Comparison of ENCODE assay signal across 19 cellular contexts in genomic region chr9:130371196-130371966, GRCh38.
DNase-seq lines count a peak whose midpoint lies in the region; ATAC-seq, FAIRE-seq and TF ChIP-seq lines count a peak whose summit lies in the region.
"Had no signal": no experiment of that assay in that cellular context is flagged by ENCODE, and none has a peak within 500 bp of the region (broad histone marks: within the 10 kb centered on the region; RNA-seq: fewer than 3 reads in every experiment).

No MANE protein-coding gene starts in this region.

- H2BK5ac ChIP-seq in H1 (ENCODE audit: low read depth, low read length): no peak overlapping the region

- H4K5ac ChIP-seq in H1 (ENCODE audit: insufficient read length, low read depth, low read length): no peak overlapping the region

- H2BK12ac ChIP-seq in H1 (ENCODE audit: low read depth, low read length): no peak overlapping the region

- no peaks in the 10 kb centered on the region for H3K9me3 ChIP-seq in H1 (ENCODE audit: insufficient read depth in 2 of 2, low read depth in 1 of 2, low read length in 1 of 2)
- H3K9me3 ChIP-seq in osteoblast (ENCODE audit: low read depth, low read length): no peaks in the 10 kb centered on the region
- H3K9me3 ChIP-seq: SJCRH30 had no signal

- H2AK5ac ChIP-seq in H1 (ENCODE audit: low read depth, low read length): no peak overlapping the region

- H3K79me2 ChIP-seq in H1 (ENCODE audit: control insufficient read depth in 1 of 2, insufficient read depth in 2 of 2, low read length in 2 of 2) (no peaks in the 10 kb centered on the region), osteoblast (ENCODE audit: insufficient read depth, low read length) (no peaks in the 10 kb centered on the region)

- H3K4me2 ChIP-seq in H1 (ENCODE audit: insufficient read depth in 1 of 2, low read depth in 2 of 2, low read length in 2 of 2) (no peak overlapping the region), osteoblast (ENCODE audit: insufficient read depth, low read length) (no peak overlapping the region)
- H3K4me2 ChIP-seq: BLaER1, PC-9 had no signal

- H2BK120ac ChIP-seq in H1 (replicated peaks; ENCODE audit: low read depth, low read length): no peak overlapping the region

- DNase-seq in ELF-1 (ENCODE audit: low read depth, low spot score) (peak; percentile 21), amniotic epithelial cell (ENCODE audit: low read depth) (peak; percentile 1), H1 (ENCODE audit: low read depth in 1 of 2, low spot score in 2 of 2) (no peak), Right ventricle myocardium superior (no peak), osteoblast (ENCODE audit: insufficient read length, low spot score, missing footprints) (no peak), H4 (ENCODE audit: low spot score) (no peak)
- DNase-seq: CD4-positive, alpha-beta memory T cell; DMS153; NCI-H1417; NCI-H187; NCI-H226; NCI-H524 treated with DMSO at 0.1 percent for 48 hours; SJCRH30 had no signal

- ATAC-seq in Right ventricle myocardium superior (ENCODE audit: poor library complexity) (no peak), GM19395 (IDR thresholded peaks at IDR 0.05; ENCODE audit: unreplicated experiment) (no peak)

- no peak overlapping the region for H3K4me3 ChIP-seq in H1 (ENCODE audit: extremely low read depth in 1 of 4, insufficient read depth in 2 of 4, low read depth in 3 of 4, low read length in 4 of 4)
- no peak overlapping the region for H3K4me3 ChIP-seq in osteoblast (ENCODE audit: insufficient read depth, low read length)
- H3K4me3 ChIP-seq: BLaER1, PC-9, SJCRH30 had no signal

- H4K91ac ChIP-seq in H1 (replicated peaks; ENCODE audit: insufficient read length, low read length): no peak overlapping the region

- H3K4me1 ChIP-seq in H1 (replicated peaks in 1 of 4; ENCODE audit: control insufficient read depth in 3 of 4, insufficient read depth in 4 of 4, low read length in 3 of 4) (peaks cover 0 to 3% (median 0%) of the 10 kb centered on the region in 4 experiments; a peak in 1 of 7 replicates), osteoblast (ENCODE audit: insufficient read depth, low read length) (no peaks in the 10 kb centered on the region)

- no peak overlapping the region for H3K56ac ChIP-seq in H1 (replicated peaks; ENCODE audit: insufficient read length, low read depth, low read length)

- no peak overlapping the region for H3K14ac ChIP-seq in H1 (ENCODE audit: insufficient read length)

- TF ChIP-seq CTCF in H1 (IDR thresholded peaks at IDR 0.05; ENCODE audit: control extremely low read depth in 1 of 3, insufficient read depth in 1 of 3, low read depth in 1 of 3, low read length in 3 of 3) (no peak), osteoblast (IDR thresholded peaks at IDR 0.05; ENCODE audit: extremely low read depth, low read depth, low read length) (no peak)

- no peak for TF ChIP-seq POLR2A in H1 (IDR thresholded peaks at IDR 0.05; ENCODE audit: control extremely low read depth in 1 of 2, low read depth in 2 of 2, low read length in 2 of 2)

- no peak overlapping the region for H3K27ac ChIP-seq in H1 (ENCODE audit: low read depth, low read length)
- no peak overlapping the region for H3K27ac ChIP-seq in osteoblast (ENCODE audit: low read depth, low read length)
- H3K27ac ChIP-seq: BLaER1, PC-9, RWPE1, SJCRH30 had no signal

- no peak overlapping the region for H3K9ac ChIP-seq in H1 (replicated peaks in 1 of 4; ENCODE audit: extremely low read depth in 1 of 4, low read depth in 3 of 4, low read length in 3 of 4)
- H3K9ac ChIP-seq: BLaER1 had no signal

- peak overlapping the region; percentile 12; the same call in 1 of the 2 replicates for H4K8ac ChIP-seq in H1 (ENCODE audit: extremely low read depth, insufficient read depth, low read length)

- CTCF ChIA-PET in H1 (lab: Charles Lee; ENCODE audit: partially characterized antibody): interaction anchor here (1.1 to 1.8 kb wide), 4 partner anchors 12 to 62 kb away, joined by 3 to 4 read pairs (median 4); no protein-coding TSS in a partner anchor

- POLR2A ChIA-PET in H1 (lab: Charles Lee; ENCODE audit: partially characterized antibody): interaction anchor here (0.6 to 1.1 kb wide), 2 partner anchors 11 to 16 kb away, joined by 3 read pairs; no protein-coding TSS in a partner anchor

- H2AFZ ChIP-seq in H1 (ENCODE audit: low read length) (no peak overlapping the region), osteoblast (ENCODE audit: low read length) (no peak overlapping the region)
- H2AFZ ChIP-seq: PC-9 had no signal

- H3K18ac ChIP-seq in H1 (ENCODE audit: extremely low read depth, low read length): no peak overlapping the region

- no peak overlapping the region for H3K4ac ChIP-seq in H1 (replicated peaks; ENCODE audit: insufficient read length, low read depth, low read length)

- intact Hi-C loops in Right ventricle myocardium superior (cut with DNase I): no loop called here

- no peak overlapping the region for H2BK20ac ChIP-seq in H1 (ENCODE audit: low read length)

- no peak overlapping the region for H2BK15ac ChIP-seq in H1 (ENCODE audit: low read length)

- no peak for FAIRE-seq in H1 (lab: Jason Lieb, UNC)
- FAIRE-seq: GM12892, H54 had no signal

- no peaks in the 10 kb centered on the region for H3K27me3 ChIP-seq in H1 (replicated peaks in 1 of 4; ENCODE audit: control insufficient read depth in 3 of 4, extremely low read depth in 1 of 4, insufficient read depth in 3 of 4, low read length in 3 of 4)
- peaks cover 4% of the 10 kb centered on the region for H3K27me3 ChIP-seq in osteoblast (ENCODE audit: insufficient read depth, low read length)
- H3K27me3 ChIP-seq: BLaER1, SJCRH30 had no signal

- H4K20me1 ChIP-seq in H1 (replicated peaks in 1 of 2; ENCODE audit: control insufficient read depth in 1 of 2, insufficient read depth in 2 of 2, low read length in 2 of 2) (peaks cover 0 to 3% of the 10 kb centered on the region in 2 experiments), osteoblast (ENCODE audit: insufficient read depth, low read length) (no peaks in the 10 kb centered on the region)
- H4K20me1 ChIP-seq: BLaER1 had no signal

- no peak for TF ChIP-seq RAD21 in H1 (IDR thresholded peaks at IDR 0.05 in 1 of 2, conservative IDR thresholded peaks at IDR 0.05 in 1 of 2; ENCODE audit: low read depth in 2 of 2, low read length in 2 of 2)

- H3K36me3 ChIP-seq in H1 (ENCODE audit: control insufficient read depth in 2 of 4, insufficient read depth in 4 of 4, low read length in 3 of 4): 0 out of 8 replicates have a peak, but pooled peaks cover 0 to 5% (median 0%) of the 10 kb centered on the region in 4 experiments
- no peaks in the 10 kb centered on the region for H3K36me3 ChIP-seq in osteoblast (ENCODE audit: insufficient read depth, low read length)
- H3K36me3 ChIP-seq: BLaER1, SJCRH30 had no signal

- no peak overlapping the region for H3K23ac ChIP-seq in H1 (ENCODE audit: insufficient read length)

- H3K79me1 ChIP-seq in H1 (ENCODE audit: low read depth, low read length): no peaks in the 10 kb centered on the region

- no peak for TF ChIP-seq EP300 in H1 (IDR thresholded peaks at IDR 0.05; ENCODE audit: borderline replicate concordance in 1 of 2, low read depth in 2 of 2, low read length in 2 of 2)

- 94% methylated on average over 3 of the region's 3 CpGs; no CpG with 5 or more reads in 1 of the 2 experiments for WGBS in H1 (ENCODE audit: extremely low coverage in 1 of 2, insufficient coverage in 1 of 2, insufficient read length in 1 of 2, insufficient replicate concordance in 2 of 2, low coverage in 1 of 2, low lambda C conversion rate in 2 of 2, missing lambda C conversion rate in 1 of 2), 2 experiments

- H3K23me2 ChIP-seq in H1 (ENCODE audit: low read depth, low read length): peaks cover 8% of the 10 kb centered on the region; the same call in 1 of the 2 replicates

TF ChIP-seq in H1, 55 proteins besides CTCF, POLR2A, EP300 and RAD21 (continues in another document):
- TF ChIP-seq POU5F1 (IDR thresholded peaks at IDR 0.05; ENCODE audit: low read depth, low read length) (no peak), KDM5A (IDR thresholded peaks at IDR 0.05; ENCODE audit: low read length) (no peak), CHD2 (IDR thresholded peaks at IDR 0.05; ENCODE audit: low read length) (no peak), HDAC6 (IDR thresholded peaks at IDR 0.05; ENCODE audit: low read depth, low read length) (no peak), BACH1 (IDR thresholded peaks at IDR 0.05; ENCODE audit: low read length) (no peak), SRF (IDR thresholded peaks at IDR 0.05; ENCODE audit: low read depth, low read length) (no peak), CHD1 (IDR thresholded peaks at IDR 0.05; ENCODE audit: low read depth, low read length) (no peak), CEBPB (IDR thresholded peaks at IDR 0.05; ENCODE audit: low read depth, low read length) (no peak), GABPA (IDR thresholded peaks at IDR 0.05; ENCODE audit: borderline replicate concordance, insufficient read depth, low read length) (no peak), SP1 (IDR thresholded peaks at IDR 0.05; ENCODE audit: low read depth, low read length) (no peak), TCF12 (IDR thresholded peaks at IDR 0.05; ENCODE audit: low read depth, low read length) (no peak), BRCA1 (IDR thresholded peaks at IDR 0.05; ENCODE audit: low read depth, low read length) (no peak), ATF2 (IDR thresholded peaks at IDR 0.05; ENCODE audit: low read length) (no peak), TEAD4 (IDR thresholded peaks at IDR 0.05; ENCODE audit: low read depth, low read length) (no peak), JUN (IDR thresholded peaks at IDR 0.05; ENCODE audit: low read depth, low read length) (no peak), EZH2 (IDR thresholded peaks at IDR 0.05; ENCODE audit: low read depth, low read length, severe bottlenecking) (no peak)
- TF ChIP-seq, protein P1, sequence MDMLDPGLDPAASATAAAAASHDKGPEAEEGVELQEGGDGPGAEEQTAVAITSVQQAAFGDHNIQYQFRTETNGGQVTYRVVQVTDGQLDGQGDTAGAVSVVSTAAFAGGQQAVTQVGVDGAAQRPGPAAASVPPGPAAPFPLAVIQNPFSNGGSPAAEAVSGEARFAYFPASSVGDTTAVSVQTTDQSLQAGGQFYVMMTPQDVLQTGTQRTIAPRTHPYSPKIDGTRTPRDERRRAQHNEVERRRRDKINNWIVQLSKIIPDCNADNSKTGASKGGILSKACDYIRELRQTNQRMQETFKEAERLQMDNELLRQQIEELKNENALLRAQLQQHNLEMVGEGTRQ (IDR thresholded peaks at IDR 0.05; ENCODE audit: low read length): no peak

Comparison
In these comparisons a context has a peak if more than half of its experiments do, and no peak if none do; other contexts are left out.
1. DNase-seq: peak in ELF-1 (single experiment) and amniotic epithelial cell (single experiment); none in H1 (0 of 2), Right ventricle myocardium superior (single experiment), osteoblast (single experiment) and H4 (single experiment).